ENCODE assay signal across 8 cellular contexts in genomic region chr6:142846459-142846831, GRCh38.
DNase-seq lines count a peak whose midpoint lies in the region; ATAC-seq and TF ChIP-seq lines count a peak whose summit lies in the region.

No MANE protein-coding gene starts in this region.

- no peak for TF ChIP-seq POLR2A in prostate gland (IDR thresholded peaks at IDR 0.05)

- intact Hi-C loops in prostate gland (cut with DNase I): loop anchor here (5.0 kb wide), 1 partner anchor 96 kb away; no protein-coding TSS in a partner anchor

- H3K27ac ChIP-seq in SJSA1 (peak overlapping the region; percentile 60), epithelial cell of prostate (peak overlapping the region; percentile 91), prostate gland (peak overlapping the region; percentile 66 to 77)

- no peak overlapping the region for H3K4me3 ChIP-seq in SJSA1
- H3K4me3 ChIP-seq in prostate gland: peak overlapping the region in 1 of 2 donors; percentile 27

- no peak for TF ChIP-seq CTCF in prostate gland (IDR thresholded peaks at IDR 0.05)

- H3K36me3 ChIP-seq in SJSA1: no peaks in the 10 kb centered on the region; the same call in 1 of the 2 replicates
- H3K36me3 ChIP-seq in prostate gland: no peaks in the 10 kb centered on the region

- H3K27me3 ChIP-seq in SJSA1 (replicated peaks) (no peaks in the 10 kb centered on the region), prostate gland (replicated peaks; ENCODE audit: insufficient read depth) (no peaks in the 10 kb centered on the region)

- H3K4me1 ChIP-seq in SJSA1 (replicated peaks) (peaks cover 72% of the 10 kb centered on the region), prostate gland (replicated peaks) (peaks cover 6% of the 10 kb centered on the region)

- H3K9me3 ChIP-seq in SJSA1 (replicated peaks): no peaks in the 10 kb centered on the region
- H3K9me3 ChIP-seq in prostate gland: no peaks in the 10 kb centered on the region

- ATAC-seq in GM21360 (IDR thresholded peaks at IDR 0.05; ENCODE audit: unreplicated experiment) (no peak), HG03442 (IDR thresholded peaks at IDR 0.05; ENCODE audit: unreplicated experiment) (no peak)

- WGBS in prostate gland: 32% methylated on average over 2 of the region's 2 CpGs

- peak; percentile 80 for DNase-seq in ELR (ENCODE audit: low read depth)
- no peak for DNase-seq in SJSA1 (ENCODE audit: low read depth in 1 of 2, low spot score in 2 of 2)
- no peak for DNase-seq in epithelial cell of prostate (ENCODE audit: low read depth, low spot score)
- no peak for DNase-seq in prostate gland (ENCODE audit: low spot score)
- no peak for DNase-seq in stimulated activated CD4-positive, alpha-beta T cell treated with anti-CD3 and anti-CD28 coated beads, Interleukin-2, amount 100 ng/mL, for 48 hours
- no peak for DNase-seq in hepatic stellate cell (ENCODE audit: low spot score)
